In genomic region chr11:57387284-57388030, GRCh38 we compare ENCODE assay signal across 14 cellular contexts. TPM values are rescaled to one million over a fixed set of nuclear protein-coding genes. Genes with fewer than 3 reads are reported as not detected.
DNase-seq lines count a peak whose midpoint lies in the region; ATAC-seq and TF ChIP-seq lines count a peak whose summit lies in the region.
"Had no signal": no experiment of that assay in that cellular context is flagged by ENCODE, and none has a peak within 500 bp of the region (broad histone marks: within the 10 kb centered on the region; RNA-seq: fewer than 3 reads in every experiment).

No MANE protein-coding gene starts in this region.

- no peak overlapping the region for H3K4me3 ChIP-seq in HAP-1
- H3K4me3 ChIP-seq: lung had no signal

- DNase-seq in HUDEP-2 (lab: John Stamatoyannopoulos, UW; ENCODE audit: unreplicated experiment in 76 of 76) (peak in 49 of 76 experiments; percentile 11 to 70 (median 36)), UCSD-AML1 (lab: John Stamatoyannopoulos, UW; ENCODE audit: unreplicated experiment) (peak; percentile 49), cardiac septum (ENCODE audit: low spot score) (peak; percentile 62), pulmonary artery endothelial cell (ENCODE audit: low read depth, low spot score) (peak; percentile 19), HAP-1 (ENCODE audit: low spot score in 2 of 2) (no peak), natural killer cell (no peak)
- DNase-seq: hippocampal formation; stimulated activated naive CD4-positive, alpha-beta T cell treated with Interleukin-2 at 50 U/mL for 16 hours; SW 1271 had no signal

- no peak for ATAC-seq in natural killer cell
- no peak for ATAC-seq in GM21619 (IDR thresholded peaks at IDR 0.05; ENCODE audit: unreplicated experiment)
- no peak for ATAC-seq in HG03521 (IDR thresholded peaks at IDR 0.05; ENCODE audit: unreplicated experiment)

- no peak overlapping the region for H3K27ac Mint-ChIP-seq in natural killer cell

- no peaks in the 10 kb centered on the region for H3K9me3 Mint-ChIP-seq in natural killer cell
- H3K9me3 Mint-ChIP-seq: central memory CD8-positive, alpha-beta T cell had no signal

- no peaks in the 10 kb centered on the region for H3K4me1 Mint-ChIP-seq in natural killer cell
- H3K4me1 Mint-ChIP-seq: central memory CD8-positive, alpha-beta T cell had no signal

- peaks cover 8% of the 10 kb centered on the region for H3K27me3 ChIP-seq in HAP-1 (ENCODE audit: low read depth)

- in situ Hi-C loops in HAP-1 (cut with MboI; ENCODE audit: low sequenced_read_pairs), result no loop called here

- intact Hi-C loops in cardiac septum (cut with DNase I) (no loop called here), natural killer cell (cut with micrococcal nuclease) (no loop called here)

- no peaks in the 10 kb centered on the region for H3K9me3 ChIP-seq in HAP-1

- no peak overlapping the region for H3K4me3 Mint-ChIP-seq in natural killer cell
- H3K4me3 Mint-ChIP-seq: central memory CD8-positive, alpha-beta T cell had no signal

- no peaks in the 10 kb centered on the region for H3K36me3 ChIP-seq in HAP-1 (replicated peaks)

- no peaks in the 10 kb centered on the region for H3K4me1 ChIP-seq in HAP-1

- no peak for TF ChIP-seq CTCF in natural killer cell (IDR thresholded peaks at IDR 0.05)

- H3K36me3 Mint-ChIP-seq in natural killer cell, result no peaks in the 10 kb centered on the region

- H3K27me3 Mint-ChIP-seq in natural killer cell (ENCODE audit: low read depth in 2 of 2), result peaks cover 12 to 41% of the 10 kb centered on the region in 2 donors

RNA-seq across cellular contexts. Expression of gene PRG2, which starts 3.0 kb away (rescaled TPM):
- total RNA-seq in cardiac septum (not detected), pulmonary artery endothelial cell (0.40 TPM in 1 of 2 replicates, not detected in the other), natural killer cell (1 to 10 TPM in 2 of 3 donors, not detected in 1; 1.2 to 2.4 TPM)

RNA-seq across cellular contexts. Expression of gene PRG3, which starts 6.5 kb away (rescaled TPM):
- not detected for total RNA-seq in cardiac septum
- not detected in 2 replicates for total RNA-seq in pulmonary artery endothelial cell
- not detected for total RNA-seq in natural killer cell
- total RNA-seq: OCI-LY7 had no signal

RNA-seq across cellular contexts. Expression of gene SLC43A3, which starts 39.5 kb away (rescaled TPM):
- total RNA-seq in cardiac septum (26.7 TPM), pulmonary artery endothelial cell (48.0 and 74.0 TPM in 2 replicates), natural killer cell (10 to 100 TPM; 17.0 to 22.2 (median 20.7) TPM)

RNA-seq across cellular contexts. Expression of gene P2RX3, which starts 49.3 kb away (rescaled TPM):
- total RNA-seq in cardiac septum, result 0.48 TPM
- not detected in 2 replicates for total RNA-seq in pulmonary artery endothelial cell
- total RNA-seq in natural killer cell, result not detected
- total RNA-seq: OCI-LY7 had no signal

RNA-seq across cellular contexts. Expression of gene SSRP1, which starts 51.8 kb away (rescaled TPM):
- total RNA-seq in cardiac septum, result 35.4 TPM
- 102 and 115 TPM in 2 replicates for total RNA-seq in pulmonary artery endothelial cell
- 10 to 100 TPM; 45.5 to 50.0 (median 47.1) TPM for total RNA-seq in natural killer cell

Comparison
In these comparisons a context has a peak if more than half of its experiments do, and no peak if none do; other contexts are left out.
1. DNase-seq: peak in HUDEP-2 (49 of 76), UCSD-AML1 (single experiment), cardiac septum (single experiment) and pulmonary artery endothelial cell (single experiment); none in HAP-1 (0 of 2) and natural killer cell (single experiment).